ENCODE assay signal across 8 cellular contexts in genomic region chr4:169009281-169010124, GRCh38. TPM values are rescaled to one million over a fixed set of nuclear protein-coding genes. Genes with fewer than 3 reads are reported as not detected.
DNase-seq lines count a peak whose midpoint lies in the region; ATAC-seq and TF ChIP-seq lines count a peak whose summit lies in the region.

No MANE protein-coding gene starts in this region.

- BruUV-seq in OCI-LY7 (replicated peaks; lab: Mats Ljungman, UMichigan): TSS peak; percentile 86

- peaks cover 32% of the 10 kb centered on the region for H3K4me1 ChIP-seq in OCI-LY7 (ENCODE audit: insufficient read depth, low read length, poor library complexity, severe bottlenecking)

- ATAC-seq in GM19372 (IDR thresholded peaks at IDR 0.05; ENCODE audit: low read depth, unreplicated experiment) (peak; percentile 23), HG03469 (IDR thresholded peaks at IDR 0.05; ENCODE audit: unreplicated experiment) (peak; percentile 14)

- intact Hi-C loops in OCI-LY7 (cut with micrococcal nuclease; ENCODE audit: unreplicated experiment): loop anchor here (5.0 to 10.0 kb wide), 2 partner anchors 605 to 748 kb away; partner anchors contain the start of genes HPF1 and NEK1

- H3K27ac ChIP-seq in C4-2B: peak overlapping the region; percentile 87
- peak overlapping the region; percentile 64 for H3K27ac ChIP-seq in OCI-LY7 (ENCODE audit: low read depth, low read length, poor library complexity, severe bottlenecking)
- H3K27ac ChIP-seq in substantia nigra (ENCODE audit: low read depth, low read length, poor library complexity, severe bottlenecking): peak overlapping the region; percentile 93

- peak overlapping the region; percentile 89 for H2AFZ ChIP-seq in OCI-LY7 (ENCODE audit: low read length)

- H3K9me2 ChIP-seq in OCI-LY7 (ENCODE audit: insufficient read depth, low read length): peaks cover 4% of the 10 kb centered on the region; the same call in 1 of the 2 replicates

- peak overlapping the region; percentile 98 for H3K27ac Mint-ChIP-seq in neural crest cell (ENCODE audit: unreplicated experiment)

- H3K79me2 ChIP-seq in OCI-LY7 (ENCODE audit: insufficient read depth, low read depth, low read length): peaks cover 24% of the 10 kb centered on the region; the same call in 1 of the 2 replicates

- H3K36me3 ChIP-seq in OCI-LY7 (ENCODE audit: insufficient read depth, low read length): peaks cover 24% of the 10 kb centered on the region

- POLR2A ChIA-PET in OCI-LY7 (lab: Charles Lee): interaction anchor here (0.6 to 2.2 kb wide), 13 partner anchors 9 to 625 kb away, joined by 3 to 27 read pairs (median 4); no protein-coding TSS in a partner anchor

- H3K9me3 Mint-ChIP-seq in neural crest cell: no peaks in the 10 kb centered on the region

- DNase-seq in OCI-LY7 (ENCODE audit: low spot score): peak; percentile 80
- peak; percentile 25 for DNase-seq in activated T-helper 1 cell treated with anti-CD3 and anti-CD28 coated beads, Interleukin-2, amount 50 U/mL, for 16 hours (ENCODE audit: low read depth in 1 of 2, low spot score in 1 of 2)
- peak; percentile 54 to 80 for DNase-seq in foreskin fibroblast
- peak; percentile 36 for DNase-seq in neural crest cell (ENCODE audit: low read depth, low spot score)
- DNase-seq in substantia nigra (lab: John Stamatoyannopoulos, UW): peak in 47 of 49 donors; percentile 7 to 87 (median 60)

- TF ChIP-seq CTCF in C4-2B (conservative IDR thresholded peaks at IDR 0.05) (peak; percentile 60), OCI-LY7 (conservative IDR thresholded peaks at IDR 0.05; ENCODE audit: low read length) (peak; percentile 71), foreskin fibroblast (IDR thresholded peaks at IDR 0.05; ENCODE audit: low read depth, low read length) (peak; percentile 22), neural crest cell (conservative IDR thresholded peaks at IDR 0.05) (no peak)

- CTCF ChIA-PET in OCI-LY7 (lab: Charles Lee; ENCODE audit: unreplicated experiment): interaction anchor here (0.9 to 1.3 kb wide), 3 partner anchors 9 to 14 kb away, joined by 3 to 7 read pairs (median 4); no protein-coding TSS in a partner anchor

- H3K4me1 Mint-ChIP-seq in neural crest cell: peaks cover 47% of the 10 kb centered on the region

- no peaks in the 10 kb centered on the region for H3K9me3 ChIP-seq in OCI-LY7 (ENCODE audit: low read length)

- H3K4me3 Mint-ChIP-seq in neural crest cell: peak overlapping the region; percentile 99

- H3K4me2 ChIP-seq in OCI-LY7 (ENCODE audit: low read length): peak overlapping the region; percentile 97

- H3K27me3 Mint-ChIP-seq in neural crest cell (ENCODE audit: low read depth): no peaks in the 10 kb centered on the region

- no peaks in the 10 kb centered on the region for H4K20me1 ChIP-seq in OCI-LY7 (ENCODE audit: insufficient read depth, low read length)

- H3K4me3 ChIP-seq in OCI-LY7 (ENCODE audit: low read depth, low read length, poor library complexity, severe bottlenecking) (peak overlapping the region; percentile 93), foreskin fibroblast (ENCODE audit: low read depth in 1 of 2, low read length in 2 of 2) (peak overlapping the region; percentile 83 to 92)

- H3K36me3 Mint-ChIP-seq in neural crest cell (ENCODE audit: low read depth): peaks cover under 1% of the 10 kb centered on the region

RNA-seq across cellular contexts. Expression of gene CBR4, which starts 0.6 kb away (rescaled TPM):
- 18.7 and 21.9 TPM in 2 replicates for total RNA-seq in OCI-LY7 (2014; rRNA removed; shearing (Covaris generic))
- total RNA-seq in OCI-LY7 (2022) (40.9 and 49.3 TPM in 2 replicates), neural crest cell (36.0 and 37.0 TPM in 2 replicates)

Comparison
In these comparisons a context has a peak if more than half of its experiments do, and no peak if none do; other contexts are left out.
1. Peak in every context shown above with its lines: DNase-seq, ATAC-seq, H3K4me3 ChIP-seq and H3K27ac ChIP-seq.
2. DNase-seq: peak in every context shown above with its lines; median percentile 80 in OCI-LY7; 67 in foreskin fibroblast; 60 in substantia nigra; 36 in neural crest cell; 25 in activated T-helper 1 cell treated with anti-CD3 and anti-CD28 coated beads, Interleukin-2, amount 50 U/mL, for 16 hours.